12 cellular contexts compared by ENCODE assay signal in genomic region chr18:9115984-9116383, GRCh38. TPM values are rescaled to one million over a fixed set of nuclear protein-coding genes. Genes with fewer than 3 reads are reported as not detected.
DNase-seq lines count a peak whose midpoint lies in the region; ATAC-seq and TF ChIP-seq lines count a peak whose summit lies in the region.
"Had no signal": no experiment of that assay in that cellular context is flagged by ENCODE, and none has a peak within 500 bp of the region (broad histone marks: within the 10 kb centered on the region; RNA-seq: fewer than 3 reads in every experiment).

No MANE protein-coding gene starts in this region.

- no peaks in the 10 kb centered on the region for H3K27me3 ChIP-seq in stomach

- peak overlapping the region; percentile 42 for H3K4me3 ChIP-seq in epithelial cell of proximal tubule (ENCODE audit: low read depth, low read length)
- no peak overlapping the region for H3K4me3 ChIP-seq in stomach

- peaks cover 2% of the 10 kb centered on the region for H3K9me3 Mint-ChIP-seq in activated T-cell treated with anti-CD3 and anti-CD28 coated beads, Interleukin-2, amount 50 U/mL, for 24 hours

- intact Hi-C loops in stomach (cut with DNase I; ENCODE audit: low total_unique reads) = no loop called here

- no peak for DNase-seq in activated T-cell treated with anti-CD3 and anti-CD28 coated beads, Interleukin-2, amount 50 U/mL, for 24 hours
- no peak for DNase-seq in activated T-cell treated with anti-CD3 and anti-CD28 coated beads, Interleukin-2, amount 50 U/mL, for 1 hour
- DNase-seq in epithelial cell of proximal tubule (ENCODE audit: low read depth) (no peak), stomach (no peak), DMS153 treated with DMSO at 0.1 percent for 48 hours (lab: John Stamatoyannopoulos, UW; ENCODE audit: unreplicated experiment) (no peak), C1 segment of cervical spinal cord (lab: John Stamatoyannopoulos, UW) (no peak)
- DNase-seq: effector CD4-positive, alpha-beta T cell; NCI-H2029; stimulated activated CD4-positive, alpha-beta T cell treated with anti-CD3 and anti-CD28 coated beads, Interleukin-4, amount 100 ng/mL, for 24 hours; SW 1271 had no signal

- TF ChIP-seq POLR2A in stomach (IDR thresholded peaks at IDR 0.05) = no peak

- H3K27ac ChIP-seq in stomach = peak overlapping the region in 3 of 5 donors; percentile 81 to 94 (median 89)

- no peaks in the 10 kb centered on the region for H3K27me3 Mint-ChIP-seq in activated T-cell treated with anti-CD3 and anti-CD28 coated beads, Interleukin-2, amount 50 U/mL, for 24 hours

- peak overlapping the region; percentile 99 for H3K27ac Mint-ChIP-seq in activated T-cell treated with anti-CD3 and anti-CD28 coated beads, Interleukin-2, amount 50 U/mL, for 24 hours

- TF ChIP-seq CTCF in epithelial cell of proximal tubule (conservative IDR thresholded peaks at IDR 0.05; ENCODE audit: low read depth, low read length) = no peak
- TF ChIP-seq CTCF in stomach (IDR thresholded peaks at IDR 0.05) = no peak

- no peaks in the 10 kb centered on the region for H3K9me3 ChIP-seq in stomach

- TF ChIP-seq EP300 in stomach (IDR thresholded peaks at IDR 0.05) = no peak

- peaks cover 88% of the 10 kb centered on the region for H3K4me1 Mint-ChIP-seq in activated T-cell treated with anti-CD3 and anti-CD28 coated beads, Interleukin-2, amount 50 U/mL, for 24 hours (ENCODE audit: low read depth)

- peak overlapping the region; percentile 77 for H3K4me3 Mint-ChIP-seq in activated T-cell treated with anti-CD3 and anti-CD28 coated beads, Interleukin-2, amount 50 U/mL, for 24 hours

- peaks cover 93% of the 10 kb centered on the region for H3K36me3 Mint-ChIP-seq in activated T-cell treated with anti-CD3 and anti-CD28 coated beads, Interleukin-2, amount 50 U/mL, for 24 hours (ENCODE audit: low read depth)

- H3K36me3 ChIP-seq in stomach = peaks cover 0 to 20% (median 14%) of the 10 kb centered on the region in 4 donors

- peaks cover 46 to 98% (median 74%) of the 10 kb centered on the region in 4 donors for H3K4me1 ChIP-seq in stomach

- ATAC-seq in SK-N-SH treated with all-trans-retinoic acid at 6 μM for 48 hours = no peak
- no peak for ATAC-seq in HG02870 (IDR thresholded peaks at IDR 0.05; ENCODE audit: unreplicated experiment)

TF ChIP-seq in SK-N-SH treated with all-trans-retinoic acid at 6 μM for 48 hours, 23 proteins besides CTCF, POLR2A, EP300 and RAD21:
- TF ChIP-seq ISL1 (CRISPR knock-in tag; IDR thresholded peaks at IDR 0.05) (peak; percentile 28; the same call in 1 of the 2 replicates), ZNF70 (CRISPR knock-in tag; IDR thresholded peaks at IDR 0.05) (no peak), GLIS3 (CRISPR knock-in tag; IDR thresholded peaks at IDR 0.05) (no peak), ZFP30 (CRISPR knock-in tag; IDR thresholded peaks at IDR 0.05) (no peak)

RNA-seq across cellular contexts. Expression of gene NDUFV2, which starts 13.5 kb away (rescaled TPM):
- total RNA-seq in epithelial cell of proximal tubule (103 and 173 TPM in 2 replicates), stomach (100 to 1,000 TPM in 2 of 5 donors, 10 to 100 TPM in 3; 69.4 to 251 (median 98.2) TPM)
- 100 to 1,000 TPM; 214 to 283 (median 222) TPM for polyA plus RNA-seq in stomach

RNA-seq across cellular contexts. Expression of gene ANKRD12, which starts 20.6 kb away (rescaled TPM):
- total RNA-seq in epithelial cell of proximal tubule (3.7 and 8.5 TPM in 2 replicates), stomach (10 to 100 TPM; 19.1 to 54.5 (median 49.6) TPM)
- 10 to 100 TPM in 2 of 3 donors, 1 to 10 TPM in 1; 10.0 to 85.5 (median 14.0) TPM for polyA plus RNA-seq in stomach
